Comparison of ENCODE assay signal across 8 cellular contexts in the genomic region with DNA sequence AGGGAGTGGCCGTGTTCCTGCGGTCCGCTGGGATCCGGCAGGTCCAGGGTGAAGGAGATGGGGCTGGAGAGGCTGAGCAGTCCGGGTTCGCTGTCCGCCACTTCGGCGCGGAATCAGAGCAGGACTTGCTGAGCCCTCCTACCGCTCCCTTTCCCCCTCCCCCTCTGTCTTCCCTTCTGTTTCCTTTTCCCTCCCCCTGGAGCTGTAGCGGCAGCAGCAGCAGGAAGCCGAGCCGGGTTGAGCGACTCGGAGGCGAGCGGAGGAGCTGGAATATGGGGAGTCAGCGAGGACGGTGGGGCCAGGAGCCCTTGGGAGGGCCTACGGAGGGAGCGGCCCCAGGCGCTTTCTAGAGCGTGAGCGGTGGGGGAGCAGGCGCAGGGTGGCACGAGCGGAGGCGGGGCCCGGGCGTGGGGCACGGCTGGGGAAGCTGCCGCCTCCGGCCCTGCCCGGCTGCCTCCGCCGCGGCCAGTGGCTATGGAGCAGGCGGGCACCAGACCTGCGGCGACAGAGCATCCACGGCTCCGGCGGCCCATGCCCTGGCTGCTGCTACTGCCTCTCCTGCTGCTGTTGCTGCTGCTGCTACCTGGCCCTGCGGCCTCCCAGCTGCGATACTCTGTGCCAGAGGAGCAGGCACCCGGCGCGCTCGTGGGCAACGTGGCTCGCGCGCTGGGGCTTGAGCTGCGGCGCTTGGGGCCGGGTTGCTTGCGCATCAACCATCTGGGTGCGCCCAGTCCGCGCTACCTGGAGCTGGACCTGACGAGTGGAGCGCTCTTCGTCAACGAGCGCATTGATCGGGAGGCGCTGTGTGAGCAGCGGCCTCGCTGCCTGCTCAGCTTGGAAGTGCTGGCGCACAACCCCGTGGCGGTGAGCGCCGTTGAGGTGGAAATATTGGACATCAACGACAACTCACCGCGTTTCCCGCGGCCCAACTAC. TPM values are rescaled to one million over a fixed set of nuclear protein-coding genes. Genes with fewer than 3 reads are reported as not detected.
DNase-seq lines count a peak whose midpoint lies in the region; ATAC-seq and TF ChIP-seq lines count a peak whose summit lies in the region.

A gene with protein sequence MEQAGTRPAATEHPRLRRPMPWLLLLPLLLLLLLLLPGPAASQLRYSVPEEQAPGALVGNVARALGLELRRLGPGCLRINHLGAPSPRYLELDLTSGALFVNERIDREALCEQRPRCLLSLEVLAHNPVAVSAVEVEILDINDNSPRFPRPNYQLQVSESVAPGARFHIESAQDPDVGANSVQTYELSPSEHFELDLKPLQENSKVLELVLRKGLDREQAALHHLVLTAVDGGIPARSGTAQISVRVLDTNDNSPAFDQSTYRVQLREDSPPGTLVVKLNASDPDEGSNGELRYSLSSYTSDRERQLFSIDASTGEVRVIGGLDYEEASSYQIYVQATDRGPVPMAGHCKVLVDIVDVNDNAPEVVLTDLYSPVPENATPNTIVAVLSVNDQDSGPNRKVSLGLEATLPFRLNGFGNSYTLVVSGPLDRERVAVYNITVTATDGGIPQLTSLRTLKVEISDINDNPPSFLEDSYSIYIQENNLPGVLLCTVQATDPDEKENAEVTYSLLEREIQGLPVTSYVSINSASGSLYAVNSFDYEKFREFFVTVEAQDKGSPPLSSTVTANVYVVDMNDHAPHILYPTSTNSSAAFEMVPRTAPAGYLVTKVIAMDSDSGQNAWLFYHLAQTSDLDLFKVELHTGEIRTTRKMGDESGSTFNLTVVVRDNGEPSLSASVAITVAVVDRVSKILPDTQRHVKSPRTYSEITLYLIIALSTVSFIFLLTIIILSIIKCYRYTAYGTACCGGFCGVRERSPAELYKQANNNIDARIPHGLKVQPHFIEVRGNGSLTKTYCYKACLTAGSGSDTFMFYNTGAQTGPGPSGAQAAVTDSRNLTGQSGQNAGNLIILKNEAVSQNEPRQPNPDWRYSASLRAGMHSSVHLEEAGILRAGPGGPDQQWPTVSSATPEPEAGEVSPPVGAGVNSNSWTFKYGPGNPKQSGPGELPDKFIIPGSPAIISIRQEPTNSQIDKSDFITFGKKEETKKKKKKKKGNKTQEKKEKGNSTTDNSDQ (plus strand): TSS at position 184 of the 933 bp plus-strand sequence. CDS start 291 bp downstream, at position 475.

- TF ChIP-seq CTCF in lower lobe of right lung (IDR thresholded peaks at IDR 0.05) (no peak), transverse colon (IDR thresholded peaks at IDR 0.05) (no peak)

- peaks cover 46% of the 10 kb centered on the region for H3K27me3 Mint-ChIP-seq in activated T-cell treated with anti-CD3 and anti-CD28 coated beads, Interleukin-2, amount 50 U/mL, for 24 hours

- H3K36me3 Mint-ChIP-seq in activated T-cell treated with anti-CD3 and anti-CD28 coated beads, Interleukin-2, amount 50 U/mL, for 24 hours (ENCODE audit: low read depth) = no peaks in the 10 kb centered on the region

- WGBS in transverse colon (ENCODE audit: low coverage in 1 of 2), 2 donors = 8 to 24% methylated on average over 8 to 78 of the region's 80 CpGs

- H3K27ac Mint-ChIP-seq in activated T-cell treated with anti-CD3 and anti-CD28 coated beads, Interleukin-2, amount 50 U/mL, for 24 hours = no peak within 1 kb of the TSS

- no peaks in the 10 kb centered on the region for H3K9me3 Mint-ChIP-seq in activated T-cell treated with anti-CD3 and anti-CD28 coated beads, Interleukin-2, amount 50 U/mL, for 24 hours

- H3K36me3 ChIP-seq in lower lobe of right lung = no peaks in the 10 kb centered on the region
- no peaks in the 10 kb centered on the region for H3K36me3 ChIP-seq in transverse colon

- peaks cover 2% of the 10 kb centered on the region for H3K4me1 Mint-ChIP-seq in activated T-cell treated with anti-CD3 and anti-CD28 coated beads, Interleukin-2, amount 50 U/mL, for 24 hours (ENCODE audit: low read depth)

- in situ Hi-C loops in transverse colon (cut with MboI; ENCODE audit: low pct_ligation_motif_present in 1 of 4, low pct_unique_long_range_greater_than_20kb in 1 of 4, low sequenced_read_pairs in 3 of 4) = no loop called here

- intact Hi-C loops in lower lobe of right lung (cut with DNase I) = no loop called here
- intact Hi-C loops in transverse colon (cut with DNase I; ENCODE audit: low total_unique reads) = no loop called here

- TF ChIP-seq POLR2A in transverse colon (IDR thresholded peaks at IDR 0.05) = no peak

- ATAC-seq in lower lobe of right lung (peak; percentile 91 to 95), HG02759 (IDR thresholded peaks at IDR 0.05; ENCODE audit: unreplicated experiment) (no peak)

- TF ChIP-seq EP300 in transverse colon (IDR thresholded peaks at IDR 0.05; ENCODE audit: low read depth) = no peak

- DNase-seq in Daoy (ENCODE audit: low read depth) (peak; percentile 85), NCI-H460 (ENCODE audit: extremely low read depth, low read depth) (peak; percentile 23), ecto neural progenitor cell (ENCODE audit: low spot score) (peak; percentile 79), lower lobe of right lung (peak; percentile 70), transverse colon (no peak), amniotic stem cell (lab: John Stamatoyannopoulos, UW) (no peak)
- no peak for DNase-seq in activated T-cell treated with anti-CD3 and anti-CD28 coated beads, Interleukin-2, amount 50 U/mL, for 24 hours

- peaks cover 15% of the 10 kb centered on the region for H3K4me1 ChIP-seq in lower lobe of right lung
- H3K4me1 ChIP-seq in transverse colon = peaks cover 0 to 5% (median 4%) of the 10 kb centered on the region in 4 donors

- peak within 1 kb of the TSS; percentile 62 for H3K4me3 ChIP-seq in lower lobe of right lung
- H3K4me3 ChIP-seq in transverse colon = peak within 1 kb of the TSS; percentile 25 to 47 (median 36)

- no peaks in the 10 kb centered on the region for H3K9me3 ChIP-seq in lower lobe of right lung
- no peaks in the 10 kb centered on the region for H3K9me3 ChIP-seq in transverse colon

- H3K27ac ChIP-seq in lower lobe of right lung (peak within 1 kb of the TSS; percentile 76), transverse colon (peak within 1 kb of the TSS in 1 of 4 donors; percentile 37)

- H3K27me3 ChIP-seq in lower lobe of right lung (ENCODE audit: low read depth) (peaks cover 23% of the 10 kb centered on the region), transverse colon (peaks cover 18% of the 10 kb centered on the region)

- H3K4me3 Mint-ChIP-seq in activated T-cell treated with anti-CD3 and anti-CD28 coated beads, Interleukin-2, amount 50 U/mL, for 24 hours = no peak within 1 kb of the TSS

RNA-seq across cellular contexts. Expression of the gene that starts here (rescaled TPM):
- 1.2 and 1.3 TPM in 2 replicates for total RNA-seq in Daoy (2014; rRNA removed; shearing (Covaris generic))
- total RNA-seq in NCI-H460 (2014; rRNA removed; shearing (Covaris generic)) = 1.0 and 1.2 TPM in 2 replicates
- 0.75 and 0.95 TPM in 2 replicates for polyA plus RNA-seq in NCI-H460 (2014; cell fraction: nucleus; rRNA removed)
- total RNA-seq in lower lobe of right lung (5.8 TPM), transverse colon (under 1 TPM in 2 of 4 donors, not detected in 2; 0.41 to 0.48 TPM)

Comparison
In these comparisons a context has a peak if more than half of its experiments do, and no peak if none do; other contexts are left out.
1. DNase-seq: peak in Daoy (single experiment), NCI-H460 (single experiment), ecto neural progenitor cell (single experiment) and lower lobe of right lung (single experiment); none in transverse colon (single experiment), activated T-cell treated with anti-CD3 and anti-CD28 coated beads, Interleukin-2, amount 50 U/mL, for 24 hours (single experiment) and amniotic stem cell (single experiment).